Comparison of ENCODE assay signal across 10 cellular contexts in the genomic region with DNA sequence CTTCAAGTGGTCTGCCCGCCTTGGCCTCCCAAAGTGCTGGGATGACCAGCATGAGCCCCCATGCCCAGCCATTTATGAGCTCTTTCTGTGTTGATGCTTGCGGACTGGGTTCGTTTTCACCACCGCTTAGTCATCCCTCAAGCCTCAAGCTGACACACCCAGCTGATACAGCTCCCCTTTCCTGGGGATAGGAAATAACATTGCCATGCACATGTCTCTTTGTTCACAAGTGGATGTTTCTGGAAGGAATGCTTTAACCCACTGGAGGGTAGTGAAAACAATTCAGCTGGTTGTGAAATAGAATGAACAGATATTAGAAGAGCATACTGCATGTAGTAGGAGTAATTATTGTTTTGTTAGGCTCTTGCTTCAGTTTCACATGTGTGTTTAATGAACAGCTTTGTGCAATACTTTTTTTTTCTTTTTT. TPM values are rescaled to one million over a fixed set of nuclear protein-coding genes. Genes with fewer than 3 reads are reported as not detected.
DNase-seq lines count a peak whose midpoint lies in the region; ATAC-seq and TF ChIP-seq lines count a peak whose summit lies in the region.
"Had no signal": no experiment of that assay in that cellular context is flagged by ENCODE, and none has a peak within 500 bp of the region (broad histone marks: within the 10 kb centered on the region; RNA-seq: fewer than 3 reads in every experiment).

No MANE protein-coding gene starts in this region.

- H3K36me3 Mint-ChIP-seq in T-helper 2 cell treated with Interferon-gamma antibody and Interleukin-4, amounts not matched to agents 5 μg/mL and 100 μg/mL, for 36 hours (ENCODE audit: low read depth): no peaks in the 10 kb centered on the region
- no peaks in the 10 kb centered on the region for H3K36me3 Mint-ChIP-seq in nephron progenitor cell (ENCODE audit: low read depth)

- no peaks in the 10 kb centered on the region for H3K9me3 Mint-ChIP-seq in T-helper 2 cell treated with Interferon-gamma antibody and Interleukin-4, amounts not matched to agents 5 μg/mL and 100 μg/mL, for 36 hours
- peaks cover 3% of the 10 kb centered on the region for H3K9me3 Mint-ChIP-seq in nephron progenitor cell

- no peak for TF ChIP-seq CTCF in nephron progenitor cell (IDR thresholded peaks at IDR 0.05)

- intact Hi-C loops in Right ventricle myocardium superior (cut with DNase I): loop anchor here (5.0 to 10.0 kb wide), 2 partner anchors 38 to 246 kb away; no protein-coding TSS in a partner anchor

- DNase-seq in DMS53 (lab: John Stamatoyannopoulos, UW) (peak; percentile 34), DMS53 treated with DMSO at 0.1 percent for 48 hours (lab: John Stamatoyannopoulos, UW; ENCODE audit: unreplicated experiment) (no peak), Right ventricle myocardium superior (no peak), stromal cell of bone marrow (ENCODE audit: low read depth) (peak; percentile 99), nephron progenitor cell (no peak)
- DNase-seq in T-helper 2 cell treated with Interferon-gamma antibody and Interleukin-4, amounts not matched to agents 5 μg/mL and 100 μg/mL, for 36 hours (ENCODE audit: low spot score): no peak
- no peak for DNase-seq in activated effector memory CD4-positive, alpha-beta T cell treated with Interleukin-2 at 50 U/mL for 16 hours
- no peak for DNase-seq in activated naive CD4-positive, alpha-beta T cell (lab: John Stamatoyannopoulos, UW)
- DNase-seq: activated gamma-delta T cell treated with Interleukin-2 at 50 U/mL for 16 hours had no signal

- peak; percentile 50 for ATAC-seq in Right ventricle myocardium superior (ENCODE audit: poor library complexity)

- peak overlapping the region; percentile 21 for H3K4me3 Mint-ChIP-seq in T-helper 2 cell treated with Interferon-gamma antibody and Interleukin-4, amounts not matched to agents 5 μg/mL and 100 μg/mL, for 36 hours
- no peak overlapping the region for H3K4me3 Mint-ChIP-seq in nephron progenitor cell
- H3K4me3 Mint-ChIP-seq: B cell had no signal

- peaks cover 29% of the 10 kb centered on the region for H3K4me1 Mint-ChIP-seq in T-helper 2 cell treated with Interferon-gamma antibody and Interleukin-4, amounts not matched to agents 5 μg/mL and 100 μg/mL, for 36 hours (ENCODE audit: low read depth)
- peaks cover 43% of the 10 kb centered on the region for H3K4me1 Mint-ChIP-seq in nephron progenitor cell

- peaks cover 34% of the 10 kb centered on the region for H3K27me3 Mint-ChIP-seq in T-helper 2 cell treated with Interferon-gamma antibody and Interleukin-4, amounts not matched to agents 5 μg/mL and 100 μg/mL, for 36 hours (ENCODE audit: low read depth)
- peaks cover 50% of the 10 kb centered on the region for H3K27me3 Mint-ChIP-seq in nephron progenitor cell (ENCODE audit: low read depth, poor library complexity)

- peak overlapping the region; percentile 83 for H3K27ac Mint-ChIP-seq in T-helper 2 cell treated with Interferon-gamma antibody and Interleukin-4, amounts not matched to agents 5 μg/mL and 100 μg/mL, for 36 hours
- H3K27ac Mint-ChIP-seq in nephron progenitor cell: no peak overlapping the region
- H3K27ac Mint-ChIP-seq: B cell had no signal

RNA-seq across cellular contexts. Expression of a gene that starts 8.5 kb away (rescaled TPM):
- total RNA-seq in Right ventricle myocardium superior: 0.43 TPM

RNA-seq across cellular contexts. Expression of a gene that starts 10.2 kb away (rescaled TPM):
- not detected for total RNA-seq in Right ventricle myocardium superior
- total RNA-seq: B cell had no signal

RNA-seq across cellular contexts. Expression of a gene that starts 20.0 kb away (rescaled TPM):
- total RNA-seq in Right ventricle myocardium superior: 0.11 TPM
- total RNA-seq: B cell had no signal

Comparison
In these comparisons a context has a peak if more than half of its experiments do, and no peak if none do; other contexts are left out.
1. DNase-seq: peak in DMS53 (single experiment) and stromal cell of bone marrow (single experiment); none in DMS53 treated with DMSO at 0.1 percent for 48 hours (single experiment), T-helper 2 cell treated with Interferon-gamma antibody and Interleukin-4, amounts not matched to agents 5 μg/mL and 100 μg/mL, for 36 hours (single experiment), Right ventricle myocardium superior (single experiment), activated effector memory CD4-positive, alpha-beta T cell treated with Interleukin-2 at 50 U/mL for 16 hours (single experiment), nephron progenitor cell (single experiment) and activated naive CD4-positive, alpha-beta T cell (0 of 4).